15 cellular contexts compared by ENCODE assay signal in the genomic region with DNA sequence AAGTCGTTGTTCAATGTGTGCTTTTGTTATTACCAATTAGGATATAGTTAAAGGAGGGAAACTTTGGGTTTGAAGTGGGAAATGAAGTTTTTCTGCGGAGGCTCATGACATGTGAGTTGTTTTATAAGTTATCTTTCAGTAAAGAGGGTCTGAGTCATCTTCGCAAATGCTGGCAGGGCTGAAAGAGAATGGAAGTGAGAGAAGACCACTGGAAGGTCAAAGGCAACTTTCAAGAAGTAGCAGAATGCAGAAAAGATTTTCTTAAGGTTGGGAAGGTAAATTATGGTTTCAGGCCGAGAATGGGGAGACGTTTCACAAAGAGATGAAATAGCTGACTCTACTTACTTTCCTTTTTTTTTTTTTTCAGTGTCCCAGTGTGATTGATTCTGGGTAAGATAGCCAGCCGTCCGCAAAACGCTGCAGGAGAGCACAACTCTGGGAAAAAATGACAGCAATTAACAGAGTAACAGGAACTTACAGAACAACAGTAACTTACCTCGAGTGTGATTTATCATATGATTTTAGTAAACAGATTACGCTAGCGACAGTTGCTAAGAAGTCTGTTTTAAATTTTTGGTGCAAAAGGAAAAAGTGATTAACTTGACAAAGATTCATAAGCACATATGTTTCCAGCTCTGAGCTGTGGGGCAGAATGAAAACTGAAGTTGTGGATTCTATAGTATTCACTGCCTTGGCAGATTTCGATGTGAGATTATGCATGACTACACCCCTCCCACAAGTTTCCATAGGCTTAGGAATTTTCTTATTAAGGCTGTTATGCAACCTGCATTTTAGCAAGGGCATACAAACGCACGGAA. TPM values are rescaled to one million over a fixed set of nuclear protein-coding genes. Genes with fewer than 3 reads are reported as not detected.
A peak's percentile ranks its signal among the peaks of the same experiment; 100 is the strongest.
DNase-seq lines count a peak whose midpoint lies in the region; ATAC-seq and TF ChIP-seq lines count a peak whose summit lies in the region.
"Had no signal": no experiment of that assay in that cellular context is flagged by ENCODE, and none has a peak within 500 bp of the region (broad histone marks: within the 10 kb centered on the region; RNA-seq: fewer than 3 reads in every experiment).

No MANE protein-coding gene starts in this region.

- H3K4me1 ChIP-seq in adrenal gland (replicated peaks in 1 of 2) (no peaks in the 10 kb centered on the region), foreskin keratinocyte (peaks cover 5% of the 10 kb centered on the region)

- peaks cover 3% of the 10 kb centered on the region for H3K4me1 Mint-ChIP-seq in activated CD8-positive, alpha-beta T cell treated with anti-CD3 and anti-CD28 coated beads for 36 hours (ENCODE audit: low read depth)

- H3K36me3 ChIP-seq in adrenal gland (replicated peaks in 1 of 2), result no peaks in the 10 kb centered on the region

- H3K36me3 Mint-ChIP-seq in activated CD8-positive, alpha-beta T cell treated with anti-CD3 and anti-CD28 coated beads for 36 hours (ENCODE audit: low read depth), result peaks cover 24% of the 10 kb centered on the region

- H3K4me3 ChIP-seq in adrenal gland, result peak overlapping the region in 1 of 4 donors; percentile 17
- H3K4me3 ChIP-seq in retinal pigment epithelial cell (ENCODE audit: low read length), result no peak overlapping the region

- TF ChIP-seq CTCF in adrenal gland (IDR thresholded peaks at IDR 0.05) (no peak), foreskin keratinocyte (conservative IDR thresholded peaks at IDR 0.05) (no peak), retinal pigment epithelial cell (conservative IDR thresholded peaks at IDR 0.05; ENCODE audit: low read depth, low read length) (no peak)
- TF ChIP-seq CTCF in activated CD8-positive, alpha-beta T cell treated with anti-CD3 and anti-CD28 coated beads for 36 hours (IDR thresholded peaks at IDR 0.05), result no peak

- H3K27me3 Mint-ChIP-seq in activated CD8-positive, alpha-beta T cell treated with anti-CD3 and anti-CD28 coated beads for 36 hours, result no peaks in the 10 kb centered on the region
- H3K27me3 Mint-ChIP-seq: dendritic cell treated with granulocyte-macrophage colony-stimulating factor and Interleukin-4, amounts not matched to agents 40 ng/mL and 50 ng/mL, for 4 days had no signal

- peak overlapping the region in 4 of 5 donors; percentile 3 to 67 (median 56) for H3K27ac ChIP-seq in adrenal gland
- peak overlapping the region; percentile 64 for H3K27ac ChIP-seq in foreskin keratinocyte

- peaks cover 5% of the 10 kb centered on the region for H3K9me3 Mint-ChIP-seq in activated CD8-positive, alpha-beta T cell treated with anti-CD3 and anti-CD28 coated beads for 36 hours
- H3K9me3 Mint-ChIP-seq: dendritic cell treated with granulocyte-macrophage colony-stimulating factor and Interleukin-4, amounts not matched to agents 40 ng/mL and 50 ng/mL, for 4 days had no signal

- TF ChIP-seq POLR2A in adrenal gland (IDR thresholded peaks at IDR 0.05), result no peak

- 44 to 51% (median 48%) methylated on average over 14 of the region's 14 CpGs for WGBS in adrenal gland, 4 donors

- peak; percentile 96 for ATAC-seq in foreskin keratinocyte
- no peak for ATAC-seq in activated CD8-positive, alpha-beta T cell treated with anti-CD3 and anti-CD28 coated beads for 36 hours

- DNase-seq in GM03348 (ENCODE audit: low spot score) (peak; percentile 79), adrenal gland (peak in 3 of 7 donors; percentile 35 to 41 (median 41)), foreskin keratinocyte (peak; percentile 90 to 94), retinal pigment epithelial cell (ENCODE audit: low read depth) (peak; percentile 65), NCI-H146 (lab: John Stamatoyannopoulos, UW) (no peak), NCI-H1417 treated with DMSO at 0.1 percent for 48 hours (lab: John Stamatoyannopoulos, UW) (no peak)
- DNase-seq in activated CD8-positive, alpha-beta memory T cell treated with anti-CD3 and anti-CD28 coated beads for 24 hours, result no peak
- no peak for DNase-seq in activated CD8-positive, alpha-beta T cell treated with anti-CD3 and anti-CD28 coated beads for 36 hours
- DNase-seq: activated CD4-positive, alpha-beta T cell treated with anti-CD3 and anti-CD28 coated beads, Interleukin-2, amount 50 U/mL, for 48 hours; COR-L47; mesendoderm; NCI-H2081 treated with DMSO at 0.1 percent for 48 hours; stimulated activated CD4-positive, alpha-beta T cell treated with anti-CD3 and anti-CD28 coated beads, Interleukin-4, amount 100 ng/mL, for 1 hour; stimulated activated naive CD4-positive, alpha-beta T cell treated with Interleukin-2 at 50 U/mL for 16 hours had no signal

- H3K27me3 ChIP-seq in adrenal gland (no peaks in the 10 kb centered on the region), foreskin keratinocyte (no peaks in the 10 kb centered on the region)

- no peak overlapping the region for H3K4me3 Mint-ChIP-seq in activated CD8-positive, alpha-beta T cell treated with anti-CD3 and anti-CD28 coated beads for 36 hours
- H3K4me3 Mint-ChIP-seq: dendritic cell treated with granulocyte-macrophage colony-stimulating factor and Interleukin-4, amounts not matched to agents 40 ng/mL and 50 ng/mL, for 4 days had no signal

- POLR2A ChIA-PET in activated CD8-positive, alpha-beta T cell treated with anti-CD3 and anti-CD28 coated beads for 36 hours (lab: Charles Lee), result no interaction called here

- H3K9me3 ChIP-seq in adrenal gland (replicated peaks in 1 of 3), result no peaks in the 10 kb centered on the region

- no peak overlapping the region for H3K27ac Mint-ChIP-seq in activated CD8-positive, alpha-beta T cell treated with anti-CD3 and anti-CD28 coated beads for 36 hours
- H3K27ac Mint-ChIP-seq: dendritic cell treated with granulocyte-macrophage colony-stimulating factor and Interleukin-4, amounts not matched to agents 40 ng/mL and 50 ng/mL, for 4 days had no signal

- CTCF ChIA-PET in activated CD8-positive, alpha-beta T cell treated with anti-CD3 and anti-CD28 coated beads for 36 hours (lab: Charles Lee), result interaction anchor here (1.1 kb wide), 1 partner anchor 12 kb away, joined by 3 read pairs; no protein-coding TSS in a partner anchor

- intact Hi-C loops in adrenal gland (cut with DNase I), result no loop called here
- intact Hi-C loops in activated CD8-positive, alpha-beta T cell treated with anti-CD3 and anti-CD28 coated beads for 36 hours (cut with micrococcal nuclease), result no loop called here

RNA-seq across cellular contexts. Expression of gene ACTR3, which starts 46.8 kb away (rescaled TPM):
- total RNA-seq in adrenal gland, result 100 to 1,000 TPM; 103 to 530 (median 234) TPM
- polyA plus RNA-seq in adrenal gland, result 100 to 1,000 TPM in 1 of 3 donors, 10 to 100 TPM in 2; 28.1 to 227 (median 30.7) TPM
- total RNA-seq in foreskin keratinocyte, result 242 and 260 TPM in 2 replicates
- polyA plus RNA-seq in foreskin keratinocyte, result 72.5 and 83.1 TPM in 2 replicates
- total RNA-seq in activated CD8-positive, alpha-beta T cell treated with anti-CD3 and anti-CD28 coated beads for 36 hours, result 100 to 1,000 TPM; 442 to 449 TPM

Comparison
In these comparisons a context has a peak if more than half of its experiments do, and no peak if none do; other contexts are left out.
1. DNase-seq: peak in GM03348 (single experiment), foreskin keratinocyte (2 of 2) and retinal pigment epithelial cell (single experiment); none in activated CD8-positive, alpha-beta memory T cell treated with anti-CD3 and anti-CD28 coated beads for 24 hours (single experiment), activated CD8-positive, alpha-beta T cell treated with anti-CD3 and anti-CD28 coated beads for 36 hours (single experiment), NCI-H146 (single experiment) and NCI-H1417 treated with DMSO at 0.1 percent for 48 hours (single experiment).